In the genomic region with DNA sequence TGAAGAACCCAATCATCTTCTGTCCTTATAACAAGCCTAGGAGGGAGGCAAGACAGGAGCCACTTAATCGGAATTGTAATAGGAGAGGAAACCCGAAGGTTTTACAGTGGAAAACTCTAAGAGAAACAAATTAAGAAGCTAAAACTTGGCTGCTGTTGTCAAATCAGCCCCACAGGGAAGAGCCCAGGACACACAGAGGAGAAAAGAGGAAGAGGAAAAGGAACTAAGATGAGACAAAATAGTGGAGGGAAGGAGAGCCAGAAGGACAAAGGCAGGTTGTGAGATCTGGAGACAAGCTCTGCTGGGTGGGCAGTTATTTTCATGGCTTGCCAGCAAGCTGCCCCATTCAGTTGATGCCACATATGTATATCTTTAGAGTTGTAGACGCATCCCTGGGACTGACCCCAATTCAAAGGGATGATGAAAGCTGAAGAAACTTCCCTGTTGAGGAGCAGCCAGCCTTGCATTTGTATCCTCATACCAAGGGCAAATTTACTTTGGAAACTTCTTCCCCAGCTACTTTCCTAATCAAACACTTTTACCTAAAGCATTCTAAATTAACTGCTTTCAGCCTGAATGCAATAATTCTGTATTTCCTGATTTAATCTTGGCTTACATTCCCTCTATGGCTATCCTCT, we compare ENCODE assay signal across 24 cellular contexts.
"Had no signal": no experiment of that assay in that cellular context is flagged by ENCODE, and none has a peak within 500 bp of the region (broad histone marks: within the 10 kb centered on the region; RNA-seq: fewer than 3 reads in every experiment).

No MANE protein-coding gene starts in this region.

- H3K4me3 Mint-ChIP-seq: mesothelial cell of epicardium; naive B cell; natural killer cell; nephron progenitor cell; stimulated activated effector memory CD8-positive, alpha-beta T cell treated with anti-CD3 and anti-CD28 coated beads, Interleukin-12 subunit alpha, Interleukin-12 subunit beta, amount 100 ng/mL, for 72 hours; stimulated activated naive CD8-positive, alpha-beta T cell treated with anti-CD3 and anti-CD28 coated beads, Interleukin-15, amount 100 ng/mL, for 72 hours; type B pancreatic cell had no signal

- H3K4me1 ChIP-seq: left ventricle myocardium inferior, right atrium auricular region, uterus had no signal

- H3K9me3 ChIP-seq: left ventricle myocardium inferior, ovary, right atrium auricular region, tibial nerve, uterus had no signal

- H3K36me3 ChIP-seq: left ventricle myocardium inferior, ovary, right atrium auricular region, tibial nerve, uterus had no signal

- DNase-seq: islet precursor cell; left ventricle myocardium inferior; mesendoderm; naive B cell; natural killer cell; nephron progenitor cell; ovary; stimulated activated CD4-positive, alpha-beta T cell treated with anti-CD3 and anti-CD28 coated beads, Interleukin-12 subunit alpha, Interleukin-12 subunit beta, amount 100 ng/mL, for 4 hours; stimulated activated CD4-positive, alpha-beta T cell treated with anti-CD3 and anti-CD28 coated beads, Interleukin-15, amount 100 ng/mL, for 24 hours; stimulated activated CD4-positive, alpha-beta T cell treated with anti-CD3 and anti-CD28 coated beads, Interleukin-2, amount 100 ng/mL, for 24 hours; stimulated activated CD4-positive, alpha-beta T cell treated with anti-CD3 and anti-CD28 coated beads, Interleukin-4, amount 100 ng/mL, for 1 hour; stimulated activated naive CD4-positive, alpha-beta T cell treated with Interleukin-2 at 50 U/mL for 16 hours; stimulated activated naive CD8-positive, alpha-beta T cell treated with anti-CD3 and anti-CD28 coated beads, Interleukin-15, amount 100 ng/mL, for 72 hours; substantia nigra; uterus had no signal

- H3K36me3 Mint-ChIP-seq: mesothelial cell of epicardium; naive B cell; natural killer cell; stimulated activated effector memory CD8-positive, alpha-beta T cell treated with anti-CD3 and anti-CD28 coated beads, Interleukin-12 subunit alpha, Interleukin-12 subunit beta, amount 100 ng/mL, for 72 hours; type B pancreatic cell had no signal

- H3K4me3 ChIP-seq: left ventricle myocardium inferior, lung, ovary, right atrium auricular region, skin epidermis, tibial nerve, uterus had no signal

- H3K27me3 Mint-ChIP-seq: stimulated activated naive CD8-positive, alpha-beta T cell treated with anti-CD3 and anti-CD28 coated beads, Interleukin-15, amount 100 ng/mL, for 72 hours had no signal

- ATAC-seq: natural killer cell; sciatic nerve; stimulated activated effector memory CD8-positive, alpha-beta T cell treated with anti-CD3 and anti-CD28 coated beads, Interleukin-12 subunit alpha, Interleukin-12 subunit beta, amount 100 ng/mL, for 72 hours; stimulated activated naive CD8-positive, alpha-beta T cell treated with anti-CD3 and anti-CD28 coated beads, Interleukin-15, amount 100 ng/mL, for 72 hours had no signal

- H3K4me1 Mint-ChIP-seq: mesothelial cell of epicardium; naive B cell; nephron progenitor cell; stimulated activated effector memory CD8-positive, alpha-beta T cell treated with anti-CD3 and anti-CD28 coated beads, Interleukin-12 subunit alpha, Interleukin-12 subunit beta, amount 100 ng/mL, for 72 hours; stimulated activated naive CD8-positive, alpha-beta T cell treated with anti-CD3 and anti-CD28 coated beads, Interleukin-15, amount 100 ng/mL, for 72 hours had no signal

- H3K27ac ChIP-seq: left ventricle myocardium inferior, ovary, right atrium auricular region, skin epidermis, tibial nerve, uterus had no signal

- H3K27ac Mint-ChIP-seq: mesothelial cell of epicardium; naive B cell; natural killer cell; nephron progenitor cell; progenitor cell of endocrine pancreas; stimulated activated effector memory CD8-positive, alpha-beta T cell treated with anti-CD3 and anti-CD28 coated beads, Interleukin-12 subunit alpha, Interleukin-12 subunit beta, amount 100 ng/mL, for 72 hours; type B pancreatic cell had no signal

- H3K9me3 Mint-ChIP-seq: mesothelial cell of epicardium; stimulated activated effector memory CD8-positive, alpha-beta T cell treated with anti-CD3 and anti-CD28 coated beads, Interleukin-12 subunit alpha, Interleukin-12 subunit beta, amount 100 ng/mL, for 72 hours; type B pancreatic cell had no signal

- H3K27me3 ChIP-seq: ovary, right atrium auricular region, tibial nerve, uterus had no signal
